Comparison of ENCODE assay signal across 8 cellular contexts in genomic region chr11:17277024-17277584, GRCh38. TPM values are rescaled to one million over a fixed set of nuclear protein-coding genes. Genes with fewer than 3 reads are reported as not detected.
DNase-seq lines count a peak whose midpoint lies in the region; ATAC-seq and TF ChIP-seq lines count a peak whose summit lies in the region.

No MANE protein-coding gene starts in this region.

- H3K36me3 Mint-ChIP-seq in activated CD4-positive, alpha-beta memory T cell treated with anti-CD3 and anti-CD28 coated beads for 36 hours = peaks cover 2% of the 10 kb centered on the region
- H3K36me3 Mint-ChIP-seq in neural progenitor cell = no peaks in the 10 kb centered on the region

- peaks cover 33% of the 10 kb centered on the region for H3K4me1 Mint-ChIP-seq in activated CD4-positive, alpha-beta memory T cell treated with anti-CD3 and anti-CD28 coated beads for 36 hours (ENCODE audit: low read depth)
- H3K4me1 Mint-ChIP-seq in neural progenitor cell = peaks cover 36% of the 10 kb centered on the region

- no peaks in the 10 kb centered on the region; the same call in 1 of the 2 replicates for H3K9me3 ChIP-seq in AG04450 (ENCODE audit: control insufficient read depth, insufficient read depth, low read length)
- no peaks in the 10 kb centered on the region for H3K9me3 ChIP-seq in neural progenitor cell (ENCODE audit: low read depth)

- H3K36me3 ChIP-seq in neural progenitor cell = no peaks in the 10 kb centered on the region

- peak overlapping the region; percentile 87 for H3K27ac Mint-ChIP-seq in activated CD4-positive, alpha-beta memory T cell treated with anti-CD3 and anti-CD28 coated beads for 36 hours
- H3K27ac Mint-ChIP-seq in neural progenitor cell = peak overlapping the region; percentile 74

- H3K4me1 ChIP-seq in neural progenitor cell = peaks cover 13% of the 10 kb centered on the region

- intact Hi-C loops in activated CD4-positive, alpha-beta memory T cell treated with anti-CD3 and anti-CD28 coated beads for 36 hours (cut with micrococcal nuclease) = loop anchor here (1.0 to 10.0 kb wide), 5 partner anchors 8 to 202 kb away; partner anchors contain the start of gene RPS13

- no peaks in the 10 kb centered on the region for H3F3A ChIP-seq in neural progenitor cell (ENCODE audit: low read depth)

- H3K27me3 ChIP-seq in AG04450 (ENCODE audit: control insufficient read depth, insufficient read depth, low read length) = no peaks in the 10 kb centered on the region
- peaks cover 6% of the 10 kb centered on the region for H3K27me3 ChIP-seq in neural progenitor cell

- CTCF ChIA-PET in AG04450 (lab: Charles Lee) = interaction anchor here (1.0 kb wide), 1 partner anchor 77 kb away, joined by 4 read pairs; no protein-coding TSS in a partner anchor
- CTCF ChIA-PET in activated CD4-positive, alpha-beta memory T cell treated with anti-CD3 and anti-CD28 coated beads for 36 hours (lab: Charles Lee) = interaction anchor here (1.0 to 2.9 kb wide), 5 partner anchors 19 to 107 kb away, joined by 3 to 13 read pairs (median 5); no protein-coding TSS in a partner anchor

- H4K20me1 ChIP-seq in neural progenitor cell (ENCODE audit: low read depth) = no peaks in the 10 kb centered on the region

- POLR2A ChIA-PET in AG04450 (lab: Yijun Ruan, JAX) = interaction anchor here (0.6 to 1.6 kb wide), 4 partner anchors 37 to 200 kb away, joined by 3 to 6 read pairs (median 5); partner anchors contain the start of gene RPS13
- POLR2A ChIA-PET in activated CD4-positive, alpha-beta memory T cell treated with anti-CD3 and anti-CD28 coated beads for 36 hours (lab: Charles Lee) = interaction anchor here (0.8 to 2.1 kb wide), 3 partner anchors 20 to 88 kb away, joined by 3 to 8 read pairs (median 3); no protein-coding TSS in a partner anchor

- no peaks in the 10 kb centered on the region for H3K27me3 Mint-ChIP-seq in activated CD4-positive, alpha-beta memory T cell treated with anti-CD3 and anti-CD28 coated beads for 36 hours
- H3K27me3 Mint-ChIP-seq in neural progenitor cell (ENCODE audit: insufficient read depth, low read depth) = peaks cover 6% of the 10 kb centered on the region

- peak overlapping the region; percentile 89 for H3K4me3 Mint-ChIP-seq in activated CD4-positive, alpha-beta memory T cell treated with anti-CD3 and anti-CD28 coated beads for 36 hours
- peak overlapping the region; percentile 85 for H3K4me3 Mint-ChIP-seq in neural progenitor cell

- H3K4me2 ChIP-seq in neural progenitor cell = peak overlapping the region; percentile 79

- peak overlapping the region; percentile 38 for H3K9ac ChIP-seq in neural progenitor cell

- peak overlapping the region; percentile 91 for H2AFZ ChIP-seq in neural progenitor cell (replicated peaks)

- H3K4me3 ChIP-seq in AG04450 (ENCODE audit: low read depth, low read length) = peak overlapping the region; percentile 90
- H3K4me3 ChIP-seq in GM12864 (ENCODE audit: low read depth, low read length) = peak overlapping the region; percentile 93
- peak overlapping the region; percentile 76 to 92 for H3K4me3 ChIP-seq in foreskin fibroblast (ENCODE audit: low read depth in 1 of 2, low read length in 2 of 2)
- H3K4me3 ChIP-seq in neural progenitor cell = peak overlapping the region; percentile 69

- peak overlapping the region; percentile 65 for H3K27ac ChIP-seq in AG04450 (ENCODE audit: low read depth, low read length)
- H3K27ac ChIP-seq in neural progenitor cell = no peak overlapping the region

- peaks cover 19% of the 10 kb centered on the region for H3K79me2 ChIP-seq in neural progenitor cell (ENCODE audit: low read depth)

- TF ChIP-seq CTCF in AG04450 (IDR thresholded peaks at IDR 0.05; ENCODE audit: low read depth, low read length) (no peak), GM12864 (IDR thresholded peaks at IDR 0.05; ENCODE audit: low read depth, low read length, missing control alignments) (no peak), foreskin fibroblast (IDR thresholded peaks at IDR 0.05; ENCODE audit: low read depth, low read length) (no peak), neural progenitor cell (IDR thresholded peaks at IDR 0.05) (no peak)

- DNase-seq in AG04450 (ENCODE audit: low read depth, low spot score) (no peak), GM12864 (ENCODE audit: low read depth) (peak; percentile 26), NCI-H1105 (lab: John Stamatoyannopoulos, UW) (peak; percentile 42), foreskin fibroblast (peak in 1 of 2 donors; percentile 58), neural progenitor cell (ENCODE audit: low spot score) (no peak), mucosa of gallbladder (ENCODE audit: low spot score) (no peak)
- DNase-seq in activated CD4-positive, alpha-beta memory T cell treated with anti-CD3 and anti-CD28 coated beads for 36 hours = peak; percentile 53

- no peaks in the 10 kb centered on the region for H3K9me3 Mint-ChIP-seq in activated CD4-positive, alpha-beta memory T cell treated with anti-CD3 and anti-CD28 coated beads for 36 hours
- no peaks in the 10 kb centered on the region for H3K9me3 Mint-ChIP-seq in neural progenitor cell

- peak; percentile 10 for ATAC-seq in HG02759 (IDR thresholded peaks at IDR 0.05; ENCODE audit: unreplicated experiment)

RNA-seq across cellular contexts. Expression of gene NUCB2, which starts 0.6 kb away (rescaled TPM):
- polyA plus RNA-seq in AG04450 (2011; rRNA removed) = 183 and 275 TPM in 2 replicates
- polyA minus RNA-seq in AG04450 (2011; rRNA and poly(A)+ RNA removed) = 34.3 and 58.1 TPM in 2 replicates
- total RNA-seq in activated CD4-positive, alpha-beta memory T cell treated with anti-CD3 and anti-CD28 coated beads for 36 hours = 10 to 100 TPM; 38.1 to 38.2 TPM
- total RNA-seq in neural progenitor cell (ENCODE audit: low replicate concordance) (43.5 and 80.1 TPM in 2 replicates), mucosa of gallbladder (145 TPM)

Comparison
In these comparisons a context has a peak if more than half of its experiments do, and no peak if none do; other contexts are left out.
1. DNase-seq: peak in GM12864 (single experiment), NCI-H1105 (single experiment) and activated CD4-positive, alpha-beta memory T cell treated with anti-CD3 and anti-CD28 coated beads for 36 hours (single experiment); none in AG04450 (single experiment), neural progenitor cell (single experiment) and mucosa of gallbladder (single experiment).
2. Peak in every context shown above with its lines, with median percentiles within 50 percentile points of each other: H3K4me3 ChIP-seq.